Comparison of ENCODE assay signal across 1 cellular context in genomic region chr19:7699003-7699402, GRCh38.
TF ChIP-seq lines count a peak whose summit lies in the region.

No MANE protein-coding gene starts in this region.

TF ChIP-seq in GM12878, 131 proteins besides CTCF, POLR2A, EP300 and RAD21:
- TF ChIP-seq RCOR1 (conservative IDR thresholded peaks at IDR 0.05; ENCODE audit: low read depth, low read length), result no peak
- no peak for TF ChIP-seq TCF7 (IDR thresholded peaks at IDR 0.05; ENCODE audit: borderline replicate concordance)
- no peak for TF ChIP-seq SREBF2 (IDR thresholded peaks at IDR 0.05; ENCODE audit: low read length)
- no peak for TF ChIP-seq NBN (IDR thresholded peaks at IDR 0.05)
- TF ChIP-seq KAT2A (conservative IDR thresholded peaks at IDR 0.05; ENCODE audit: control insufficient read depth, low read depth, low read length), result no peak
- no peak for TF ChIP-seq TBL1XR1 (IDR thresholded peaks at IDR 0.05; ENCODE audit: low read depth, low read length)
- TF ChIP-seq GATAD2B (conservative IDR thresholded peaks at IDR 0.05; ENCODE audit: low read depth), result no peak
- TF ChIP-seq DPF2 (IDR thresholded peaks at IDR 0.05), result no peak
- peak; percentile 30; the same call in 1 of the 2 replicates for TF ChIP-seq HDGF (IDR thresholded peaks at IDR 0.05)
- TF ChIP-seq SUZ12 (IDR thresholded peaks at IDR 0.05; ENCODE audit: unreplicated experiment), result no peak
- no peak for TF ChIP-seq SREBF1 (IDR thresholded peaks at IDR 0.05; ENCODE audit: low read length)
- TF ChIP-seq EED (IDR thresholded peaks at IDR 0.05; ENCODE audit: low read depth), result peak; percentile 29; the same call in 1 of the 2 replicates
- TF ChIP-seq CHD2 (IDR thresholded peaks at IDR 0.05; ENCODE audit: borderline replicate concordance, low read depth, low read length), result no peak
- 0 out of 2 replicates have a peak, but pooled peaks have one; percentile 17 for TF ChIP-seq SMAD5 (IDR thresholded peaks at IDR 0.05; ENCODE audit: low read depth)
- TF ChIP-seq BCL3 (IDR thresholded peaks at IDR 0.05; ENCODE audit: borderline replicate concordance, insufficient read depth, low read depth, low read length, poor library complexity, severe bottlenecking), result no peak
